8 cellular contexts compared by ENCODE assay signal in the genomic region with DNA sequence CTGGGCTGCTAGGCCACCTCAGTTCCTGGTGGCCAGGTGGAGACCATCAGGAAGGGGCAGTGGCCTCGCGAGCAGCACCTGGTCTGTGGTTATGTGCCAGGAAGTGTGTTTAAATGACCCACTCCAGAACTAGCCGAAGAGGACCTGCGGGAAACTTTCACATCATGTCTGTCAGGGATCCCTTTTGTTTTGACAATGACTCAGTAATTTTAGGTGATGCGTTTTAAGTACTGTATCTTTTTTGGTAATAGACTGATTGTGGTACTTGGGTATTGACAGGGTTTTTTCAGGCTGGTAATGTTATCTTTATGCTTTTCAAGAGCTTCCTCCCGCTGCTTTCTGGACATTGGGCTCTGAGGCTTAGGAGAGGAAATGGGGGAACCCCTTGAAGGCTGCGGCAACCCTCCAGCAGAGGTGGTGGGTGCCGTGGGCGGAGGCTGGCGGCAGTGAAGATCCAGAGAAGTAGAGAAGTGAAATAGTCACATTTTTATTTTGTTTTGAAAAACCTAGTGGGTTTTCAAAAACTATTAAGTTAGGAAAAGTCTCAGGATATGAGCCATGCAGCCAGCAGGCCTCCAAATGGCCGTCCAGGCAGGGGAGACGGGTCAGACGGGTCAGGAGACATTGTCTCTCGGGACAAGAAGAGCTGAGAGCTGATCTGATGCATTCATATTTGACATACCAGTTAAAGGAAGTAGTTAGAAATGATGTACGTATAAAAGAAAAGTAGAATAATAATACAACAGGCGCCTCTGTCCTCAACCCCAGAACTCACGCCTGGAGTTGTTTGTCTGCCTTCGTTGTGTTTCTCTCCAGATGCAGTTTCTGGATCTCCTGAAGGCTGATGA. TPM values are rescaled to one million over a fixed set of nuclear protein-coding genes. Genes with fewer than 3 reads are reported as not detected.
DNase-seq lines count a peak whose midpoint lies in the region; ATAC-seq and TF ChIP-seq lines count a peak whose summit lies in the region.

No MANE protein-coding gene starts in this region.

- DNase-seq in CD4-positive, alpha-beta T cell = peak in 1 of 10 experiments; percentile 27
- DNase-seq in sigmoid colon (peak; percentile 48), occipital lobe (lab: John Stamatoyannopoulos, UW) (no peak), kidney glomerular epithelial cell (lab: John Stamatoyannopoulos, UW) (no peak), NCI-H1092 (lab: John Stamatoyannopoulos, UW) (no peak)

- H3K27ac ChIP-seq in CD4-positive, alpha-beta T cell (ENCODE audit: low read depth, low read length) = no peak overlapping the region
- peak overlapping the region in 1 of 4 donors; percentile 6 for H3K27ac ChIP-seq in sigmoid colon

- H3K9me3 Mint-ChIP-seq in CD4-positive, alpha-beta T cell = peaks cover 6% of the 10 kb centered on the region
- no peaks in the 10 kb centered on the region for H3K9me3 Mint-ChIP-seq in activated naive CD4-positive, alpha-beta T cell treated with anti-CD3 and anti-CD28 coated beads, Interleukin-2, amount 50 U/mL, for 24 hours

- TF ChIP-seq POLR2A in sigmoid colon (IDR thresholded peaks at IDR 0.05) = no peak

- H3K27ac Mint-ChIP-seq in CD4-positive, alpha-beta T cell = peak overlapping the region; percentile 86
- H3K27ac Mint-ChIP-seq in activated naive CD4-positive, alpha-beta T cell treated with anti-CD3 and anti-CD28 coated beads, Interleukin-2, amount 50 U/mL, for 24 hours = peak overlapping the region; percentile 96

- peaks cover 94% of the 10 kb centered on the region for H3K4me1 Mint-ChIP-seq in CD4-positive, alpha-beta T cell (ENCODE audit: low read depth)
- peaks cover 87% of the 10 kb centered on the region for H3K4me1 Mint-ChIP-seq in activated naive CD4-positive, alpha-beta T cell treated with anti-CD3 and anti-CD28 coated beads, Interleukin-2, amount 50 U/mL, for 24 hours

- H3K27me3 ChIP-seq in CD4-positive, alpha-beta T cell (ENCODE audit: control insufficient read depth, insufficient read depth, low read length) = no peaks in the 10 kb centered on the region
- H3K27me3 ChIP-seq in sigmoid colon = no peaks in the 10 kb centered on the region

- peak; percentile 71 for ATAC-seq in CD4-positive, alpha-beta T cell (ENCODE audit: poor library complexity)
- ATAC-seq in GM19468 (IDR thresholded peaks at IDR 0.05; ENCODE audit: extremely low read depth, unreplicated experiment) (peak; percentile 36), HG03558 (IDR thresholded peaks at IDR 0.05; ENCODE audit: extremely low read depth, unreplicated experiment) (peak; percentile 80)

- no peak for TF ChIP-seq CTCF in CD4-positive, alpha-beta T cell (IDR thresholded peaks at IDR 0.05)
- no peak for TF ChIP-seq CTCF in sigmoid colon (IDR thresholded peaks at IDR 0.05)

- H3K9me3 ChIP-seq in CD4-positive, alpha-beta T cell (ENCODE audit: control insufficient read depth, low read length) = peaks cover 14% of the 10 kb centered on the region
- H3K9me3 ChIP-seq in sigmoid colon = no peaks in the 10 kb centered on the region

- CTCF ChIA-PET in CD4-positive, alpha-beta T cell (lab: Charles Lee) = interaction anchor here (1.3 kb wide), 1 partner anchor 43 kb away, joined by 4 read pairs; no protein-coding TSS in a partner anchor

- no peak overlapping the region for H3K4me3 ChIP-seq in sigmoid colon

- peaks cover 0 to 43% (median 41%) of the 10 kb centered on the region in 4 donors for H3K4me1 ChIP-seq in sigmoid colon

- intact Hi-C loops in CD4-positive, alpha-beta T cell (cut with DNase I, micrococcal nuclease) = no loop called here
- intact Hi-C loops in sigmoid colon (cut with DNase I) = no loop called here

- 60 to 88% methylated on average over 18 of the region's 18 CpGs for WGBS in sigmoid colon, 2 donors

- no peak for TF ChIP-seq EP300 in sigmoid colon (IDR thresholded peaks at IDR 0.05)

- H3K4me3 Mint-ChIP-seq in CD4-positive, alpha-beta T cell = peak overlapping the region; percentile 72
- H3K4me3 Mint-ChIP-seq in activated naive CD4-positive, alpha-beta T cell treated with anti-CD3 and anti-CD28 coated beads, Interleukin-2, amount 50 U/mL, for 24 hours = peak overlapping the region; percentile 79

- H3K36me3 Mint-ChIP-seq in CD4-positive, alpha-beta T cell (ENCODE audit: low read depth) = peaks cover 40% of the 10 kb centered on the region
- peaks cover 18% of the 10 kb centered on the region for H3K36me3 Mint-ChIP-seq in activated naive CD4-positive, alpha-beta T cell treated with anti-CD3 and anti-CD28 coated beads, Interleukin-2, amount 50 U/mL, for 24 hours

- H3K27me3 Mint-ChIP-seq in CD4-positive, alpha-beta T cell = no peaks in the 10 kb centered on the region
- H3K27me3 Mint-ChIP-seq in activated naive CD4-positive, alpha-beta T cell treated with anti-CD3 and anti-CD28 coated beads, Interleukin-2, amount 50 U/mL, for 24 hours = no peaks in the 10 kb centered on the region

- POLR2A ChIA-PET in CD4-positive, alpha-beta T cell (lab: Charles Lee) = no interaction called here

- no peaks in the 10 kb centered on the region for H3K36me3 ChIP-seq in sigmoid colon

RNA-seq across cellular contexts. Expression of a gene that starts 27.7 kb away (rescaled TPM):
- 10 to 100 TPM; 32.6 to 32.9 TPM for total RNA-seq in CD4-positive, alpha-beta T cell
- total RNA-seq in sigmoid colon (10 to 100 TPM; 22.7 to 44.0 (median 34.6) TPM), occipital lobe (64.1 TPM)
- polyA plus RNA-seq in sigmoid colon = 10 to 100 TPM; 18.4 to 23.8 (median 22.8) TPM

RNA-seq across cellular contexts. Expression of a gene that starts 53.3 kb away (rescaled TPM):
- total RNA-seq in CD4-positive, alpha-beta T cell = 10 to 100 TPM; 21.0 to 23.6 TPM
- total RNA-seq in sigmoid colon (100 to 1,000 TPM in 2 of 4 donors, 10 to 100 TPM in 2; 55.9 to 125 (median 95.4) TPM), occipital lobe (35.1 TPM)
- polyA plus RNA-seq in sigmoid colon = 10 to 100 TPM in 2 of 3 donors, 1 to 10 TPM in 1; 3.9 to 11.7 (median 10.8) TPM
